Comparison of ENCODE assay signal across 9 cellular contexts in genomic region chr2:222427606-222428320, GRCh38. TPM values are rescaled to one million over a fixed set of nuclear protein-coding genes. Genes with fewer than 3 reads are reported as not detected.
DNase-seq lines count a peak whose midpoint lies in the region; ATAC-seq and TF ChIP-seq lines count a peak whose summit lies in the region.
"Had no signal": no experiment of that assay in that cellular context is flagged by ENCODE, and none has a peak within 500 bp of the region (broad histone marks: within the 10 kb centered on the region; RNA-seq: fewer than 3 reads in every experiment).

No MANE protein-coding gene starts in this region.

- intact Hi-C loops in cardiac septum (cut with DNase I): no loop called here

- no peaks in the 10 kb centered on the region for H3K36me3 ChIP-seq in kidney epithelial cell (ENCODE audit: control insufficient read depth, insufficient read depth, low read length)
- H3K36me3 ChIP-seq: thoracic aorta had no signal

- peak; percentile 37 for ATAC-seq in GM18502 (IDR thresholded peaks at IDR 0.05; ENCODE audit: poor library complexity, unreplicated experiment)
- peak; percentile 46 for ATAC-seq in GM21515 (IDR thresholded peaks at IDR 0.05; ENCODE audit: unreplicated experiment)
- peak; percentile 41 for ATAC-seq in HG03558 (IDR thresholded peaks at IDR 0.05; ENCODE audit: extremely low read depth, unreplicated experiment)

- H3K27me3 ChIP-seq in kidney epithelial cell (ENCODE audit: control insufficient read depth, insufficient read depth, low read length): no peaks in the 10 kb centered on the region

- no peak overlapping the region for H3K4me3 ChIP-seq in kidney epithelial cell (ENCODE audit: low read depth, low read length)
- H3K4me3 ChIP-seq: thoracic aorta had no signal

- TF ChIP-seq CTCF in kidney epithelial cell (IDR thresholded peaks at IDR 0.05; ENCODE audit: insufficient read depth, low read length, poor library complexity, severe bottlenecking): no peak

- DNase-seq in kidney epithelial cell (ENCODE audit: low read depth) (peak; percentile 75), NCI-H187 (lab: John Stamatoyannopoulos, UW) (no peak), cardiac septum (ENCODE audit: low spot score) (no peak), SW 1271 (lab: John Stamatoyannopoulos, UW) (no peak)
- DNase-seq in activated CD4-positive, alpha-beta T cell treated with anti-CD3 and anti-CD28 coated beads, Interleukin-2, amount 50 U/mL, for 1 hour: no peak

RNA-seq across cellular contexts. Expression of gene SGPP2, which starts 3.4 kb away (rescaled TPM):
- total RNA-seq in kidney epithelial cell: 27.0 and 29.1 TPM in 2 replicates
- total RNA-seq in cardiac septum: 1.0 TPM

Comparison
In these comparisons a context has a peak if more than half of its experiments do, and no peak if none do; other contexts are left out.
1. RNA of gene SGPP2, which starts 3.4 kb away (total RNA-seq): 27.0 to 29.1 TPM in kidney epithelial cell; 1.0 TPM in cardiac septum (single experiment); every median in the first group is over 10 times any median in the second.
2. Peak in every context shown above with its lines, with median percentiles within 50 percentile points of each other: ATAC-seq.